ENCODE assay signal across 1 cellular context in the genomic region with DNA sequence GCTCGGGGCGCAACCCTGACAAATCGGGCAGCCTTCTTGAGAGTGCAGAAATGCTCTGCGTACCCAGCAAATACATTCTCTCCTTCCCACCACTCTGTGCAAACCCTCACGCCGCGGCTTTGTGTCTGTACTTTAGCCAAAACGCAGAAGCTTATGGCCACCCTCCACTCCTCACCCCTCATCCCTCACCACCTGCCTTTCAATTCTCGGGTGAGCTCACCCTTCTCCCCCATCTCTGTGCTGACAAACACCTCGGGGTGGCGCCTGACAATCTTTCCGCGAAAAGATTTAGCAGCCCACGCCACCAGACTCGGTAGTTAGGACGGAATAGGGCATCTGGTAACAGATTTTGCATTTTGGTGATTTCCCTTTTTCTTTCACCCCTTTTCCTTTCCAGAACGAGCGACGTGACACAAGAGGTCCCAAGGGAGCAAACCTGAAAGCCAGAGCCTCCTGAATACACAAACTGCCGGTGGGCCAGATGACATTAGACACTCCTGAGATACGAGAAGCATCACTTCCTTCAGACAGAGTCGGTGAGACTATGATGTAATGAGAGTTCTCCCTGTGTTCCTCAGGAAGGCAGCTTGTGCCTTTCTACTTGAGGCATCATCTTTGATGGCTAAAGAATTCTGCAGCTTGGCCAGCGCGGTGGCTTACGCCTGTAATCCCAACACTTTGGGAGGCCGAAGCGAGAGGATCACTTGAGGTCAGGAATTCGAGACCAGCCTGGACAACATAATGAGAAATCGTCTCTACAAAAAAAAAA.
TF ChIP-seq lines count a peak whose summit lies in the region.

No MANE protein-coding gene starts in this region.

TF ChIP-seq in K562, 482 proteins besides CTCF, POLR2A, EP300 and RAD21 (continued from another document):
- TF ChIP-seq FOXA3 (CRISPR knock-in tag; conservative IDR thresholded peaks at IDR 0.05 in 1 of 2, IDR thresholded peaks at IDR 0.05 in 1 of 2) (no peak), PHB2 (IDR thresholded peaks at IDR 0.05; ENCODE audit: low read depth) (no peak), RBM14 (IDR thresholded peaks at IDR 0.05; ENCODE audit: borderline replicate concordance, insufficient read depth, low read depth, low read length) (no peak), RBBP5 (IDR thresholded peaks at IDR 0.05; ENCODE audit: borderline replicate concordance, insufficient read depth, low read length, poor library complexity, severe bottlenecking) (peak; percentile 33), ZNF79 (CRISPR knock-in tag; IDR thresholded peaks at IDR 0.05; ENCODE audit: low read depth) (no peak), CC2D1A (IDR thresholded peaks at IDR 0.05) (no peak), POLR3G (IDR thresholded peaks at IDR 0.05; ENCODE audit: extremely low read depth, insufficient read length, insufficient replicate concordance) (no peak), MEIS2 (IDR thresholded peaks at IDR 0.05; ENCODE audit: partially characterized antibody) (peak; percentile 2), HDAC6 (IDR thresholded peaks at IDR 0.05; ENCODE audit: low read depth, low read length) (no peak), HDAC8 (tag; IDR thresholded peaks at IDR 0.05) (no peak)
- TF ChIP-seq, protein P1, sequence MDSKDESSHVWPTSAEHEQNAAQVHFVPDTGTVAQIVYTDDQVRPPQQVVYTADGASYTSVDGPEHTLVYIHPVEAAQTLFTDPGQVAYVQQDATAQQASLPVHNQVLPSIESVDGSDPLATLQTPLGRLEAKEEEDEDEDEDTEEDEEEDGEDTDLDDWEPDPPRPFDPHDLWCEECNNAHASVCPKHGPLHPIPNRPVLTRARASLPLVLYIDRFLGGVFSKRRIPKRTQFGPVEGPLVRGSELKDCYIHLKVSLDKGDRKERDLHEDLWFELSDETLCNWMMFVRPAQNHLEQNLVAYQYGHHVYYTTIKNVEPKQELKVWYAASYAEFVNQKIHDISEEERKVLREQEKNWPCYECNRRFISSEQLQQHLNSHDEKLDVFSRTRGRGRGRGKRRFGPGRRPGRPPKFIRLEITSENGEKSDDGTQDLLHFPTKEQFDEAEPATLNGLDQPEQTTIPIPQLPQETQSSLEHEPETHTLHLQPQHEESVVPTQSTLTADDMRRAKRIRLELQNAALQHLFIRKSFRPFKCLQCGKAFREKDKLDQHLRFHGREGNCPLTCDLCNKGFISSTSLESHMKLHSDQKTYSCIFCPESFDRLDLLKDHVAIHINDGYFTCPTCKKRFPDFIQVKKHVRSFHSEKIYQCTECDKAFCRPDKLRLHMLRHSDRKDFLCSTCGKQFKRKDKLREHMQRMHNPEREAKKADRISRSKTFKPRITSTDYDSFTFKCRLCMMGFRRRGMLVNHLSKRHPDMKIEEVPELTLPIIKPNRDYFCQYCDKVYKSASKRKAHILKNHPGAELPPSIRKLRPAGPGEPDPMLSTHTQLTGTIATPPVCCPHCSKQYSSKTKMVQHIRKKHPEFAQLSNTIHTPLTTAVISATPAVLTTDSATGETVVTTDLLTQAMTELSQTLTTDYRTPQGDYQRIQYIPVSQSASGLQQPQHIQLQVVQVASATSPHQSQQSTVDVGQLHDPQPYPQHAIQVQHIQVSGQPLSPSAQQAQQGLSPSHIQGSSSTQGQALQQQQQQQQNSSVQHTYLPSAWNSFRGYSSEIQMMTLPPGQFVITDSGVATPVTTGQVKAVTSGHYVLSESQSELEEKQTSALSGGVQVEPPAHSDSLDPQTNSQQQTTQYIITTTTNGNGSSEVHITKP (IDR thresholded peaks at IDR 0.05; ENCODE audit: partially characterized antibody) = peak; percentile 15
- TF ChIP-seq, protein P2, sequence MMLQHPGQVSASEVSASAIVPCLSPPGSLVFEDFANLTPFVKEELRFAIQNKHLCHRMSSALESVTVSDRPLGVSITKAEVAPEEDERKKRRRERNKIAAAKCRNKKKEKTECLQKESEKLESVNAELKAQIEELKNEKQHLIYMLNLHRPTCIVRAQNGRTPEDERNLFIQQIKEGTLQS (IDR thresholded peaks at IDR 0.05) = peak; percentile 34; the same call in 1 of the 2 replicates
- TF ChIP-seq, protein P2 (CRISPR knock-in tag; conservative IDR thresholded peaks at IDR 0.05) = no peak
- TF ChIP-seq, protein P3, sequence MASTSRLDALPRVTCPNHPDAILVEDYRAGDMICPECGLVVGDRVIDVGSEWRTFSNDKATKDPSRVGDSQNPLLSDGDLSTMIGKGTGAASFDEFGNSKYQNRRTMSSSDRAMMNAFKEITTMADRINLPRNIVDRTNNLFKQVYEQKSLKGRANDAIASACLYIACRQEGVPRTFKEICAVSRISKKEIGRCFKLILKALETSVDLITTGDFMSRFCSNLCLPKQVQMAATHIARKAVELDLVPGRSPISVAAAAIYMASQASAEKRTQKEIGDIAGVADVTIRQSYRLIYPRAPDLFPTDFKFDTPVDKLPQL (IDR thresholded peaks at IDR 0.05; ENCODE audit: extremely low read depth, insufficient read length) = no peak
- TF ChIP-seq, protein P4, sequence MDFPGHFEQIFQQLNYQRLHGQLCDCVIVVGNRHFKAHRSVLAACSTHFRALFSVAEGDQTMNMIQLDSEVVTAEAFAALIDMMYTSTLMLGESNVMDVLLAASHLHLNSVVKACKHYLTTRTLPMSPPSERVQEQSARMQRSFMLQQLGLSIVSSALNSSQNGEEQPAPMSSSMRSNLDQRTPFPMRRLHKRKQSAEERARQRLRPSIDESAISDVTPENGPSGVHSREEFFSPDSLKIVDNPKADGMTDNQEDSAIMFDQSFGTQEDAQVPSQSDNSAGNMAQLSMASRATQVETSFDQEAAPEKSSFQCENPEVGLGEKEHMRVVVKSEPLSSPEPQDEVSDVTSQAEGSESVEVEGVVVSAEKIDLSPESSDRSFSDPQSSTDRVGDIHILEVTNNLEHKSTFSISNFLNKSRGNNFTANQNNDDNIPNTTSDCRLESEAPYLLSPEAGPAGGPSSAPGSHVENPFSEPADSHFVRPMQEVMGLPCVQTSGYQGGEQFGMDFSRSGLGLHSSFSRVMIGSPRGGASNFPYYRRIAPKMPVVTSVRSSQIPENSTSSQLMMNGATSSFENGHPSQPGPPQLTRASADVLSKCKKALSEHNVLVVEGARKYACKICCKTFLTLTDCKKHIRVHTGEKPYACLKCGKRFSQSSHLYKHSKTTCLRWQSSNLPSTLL (IDR thresholded peaks at IDR 0.05) = no peak
- TF ChIP-seq, protein P5, sequence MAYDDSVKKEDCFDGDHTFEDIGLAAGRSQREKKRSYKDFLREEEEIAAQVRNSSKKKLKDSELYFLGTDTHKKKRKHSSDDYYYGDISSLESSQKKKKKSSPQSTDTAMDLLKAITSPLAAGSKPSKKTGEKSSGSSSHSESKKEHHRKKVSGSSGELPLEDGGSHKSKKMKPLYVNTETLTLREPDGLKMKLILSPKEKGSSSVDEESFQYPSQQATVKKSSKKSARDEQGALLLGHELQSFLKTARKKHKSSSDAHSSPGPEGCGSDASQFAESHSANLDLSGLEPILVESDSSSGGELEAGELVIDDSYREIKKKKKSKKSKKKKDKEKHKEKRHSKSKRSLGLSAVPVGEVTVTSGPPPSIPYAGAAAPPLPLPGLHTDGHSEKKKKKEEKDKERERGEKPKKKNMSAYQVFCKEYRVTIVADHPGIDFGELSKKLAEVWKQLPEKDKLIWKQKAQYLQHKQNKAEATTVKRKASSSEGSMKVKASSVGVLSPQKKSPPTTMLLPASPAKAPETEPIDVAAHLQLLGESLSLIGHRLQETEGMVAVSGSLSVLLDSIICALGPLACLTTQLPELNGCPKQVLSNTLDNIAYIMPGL (CRISPR knock-in tag; IDR thresholded peaks at IDR 0.05) = no peak
